23 cellular contexts compared by ENCODE assay signal in genomic region chr5:102099766-102100331, GRCh38.
"Had no signal": no experiment of that assay in that cellular context is flagged by ENCODE, and none has a peak within 500 bp of the region (broad histone marks: within the 10 kb centered on the region; RNA-seq: fewer than 3 reads in every experiment).

No MANE protein-coding gene starts in this region.

- H3K4me1 ChIP-seq: colonic mucosa, lower lobe of right lung, upper lobe of left lung had no signal

- H3K27ac Mint-ChIP-seq: activated B cell treated with CpG ODN at 0.5 μM for 24 hours; activated CD4-positive, alpha-beta T cell treated with anti-CD3 and anti-CD28 coated beads for 36 hours; activated naive CD4-positive, alpha-beta T cell treated with anti-CD3 and anti-CD28 coated beads for 36 hours; activated naive CD8-positive, alpha-beta T cell treated with anti-CD3 and anti-CD28 coated beads, Interleukin-2, amount 10 ng/mL, durations not matched to agents 7 days and 5 days; activated T-helper 2 cell treated with anti-CD3 and anti-CD28 coated beads, Interferon-gamma antibody, Interleukin-2, Interleukin-4, amounts not matched to agents 10 μg/mL and 5 μg/mL and 100 μg/mL, durations not matched to agents 14 hours and 24 hours and 36 hours; effector memory CD8-positive, alpha-beta T cell had no signal

- H3K9me3 Mint-ChIP-seq: activated naive CD8-positive, alpha-beta T cell treated with anti-CD3 and anti-CD28 coated beads, Interleukin-2, amount 10 ng/mL, durations not matched to agents 7 days and 5 days; activated T-helper 2 cell treated with anti-CD3 and anti-CD28 coated beads, Interferon-gamma antibody, Interleukin-2, Interleukin-4, amounts not matched to agents 10 μg/mL and 5 μg/mL and 100 μg/mL, durations not matched to agents 14 hours and 24 hours and 36 hours had no signal

- H3K4me1 Mint-ChIP-seq: activated B cell treated with CpG ODN at 0.5 μM for 24 hours; activated CD4-positive, alpha-beta T cell treated with anti-CD3 and anti-CD28 coated beads for 36 hours; activated naive CD8-positive, alpha-beta T cell treated with anti-CD3 and anti-CD28 coated beads, Interleukin-2, amount 10 ng/mL, durations not matched to agents 7 days and 5 days had no signal

- H3K9me3 ChIP-seq: colonic mucosa, lower lobe of right lung, thoracic aorta, upper lobe of left lung had no signal

- H3K27ac ChIP-seq: colonic mucosa, dorsolateral prefrontal cortex, lower lobe of right lung, thoracic aorta, upper lobe of left lung had no signal

- H3K27me3 Mint-ChIP-seq: activated B cell treated with CpG ODN at 0.5 μM for 24 hours; activated CD4-positive, alpha-beta T cell treated with anti-CD3 and anti-CD28 coated beads for 36 hours; effector memory CD8-positive, alpha-beta T cell had no signal

- H3K36me3 ChIP-seq: colonic mucosa, lower lobe of right lung, thoracic aorta, upper lobe of left lung had no signal

- H3K36me3 Mint-ChIP-seq: activated naive CD8-positive, alpha-beta T cell treated with anti-CD3 and anti-CD28 coated beads, Interleukin-2, amount 10 ng/mL, durations not matched to agents 7 days and 5 days had no signal

- H3K27me3 ChIP-seq: colonic mucosa, upper lobe of left lung had no signal

- H3K4me3 ChIP-seq: colonic mucosa, dorsolateral prefrontal cortex, lower lobe of right lung, mucosa of descending colon, thoracic aorta, upper lobe of left lung had no signal

- ATAC-seq: activated CD4-positive, alpha-beta T cell treated with anti-CD3 and anti-CD28 coated beads for 36 hours; activated T-cell treated with anti-CD3 and anti-CD28 coated beads, Interleukin-2, amount 50 U/mL, for 4 hours; effector memory CD8-positive, alpha-beta T cell; esophagus mucosa; lower lobe of right lung; mucosa of descending colon had no signal

- H3K4me3 Mint-ChIP-seq: activated B cell treated with CpG ODN at 0.5 μM for 24 hours; activated CD4-positive, alpha-beta T cell treated with anti-CD3 and anti-CD28 coated beads for 36 hours; activated naive CD4-positive, alpha-beta T cell treated with anti-CD3 and anti-CD28 coated beads for 36 hours; activated naive CD8-positive, alpha-beta T cell treated with anti-CD3 and anti-CD28 coated beads, Interleukin-2, amount 10 ng/mL, durations not matched to agents 7 days and 5 days; activated T-cell treated with anti-CD3 and anti-CD28 coated beads, Interleukin-2, amount 50 U/mL, for 4 hours; effector memory CD8-positive, alpha-beta T cell had no signal

- DNase-seq: activated B cell treated with CpG ODN at 0.5 μM for 24 hours; activated CD4-positive, alpha-beta T cell treated with anti-CD3 and anti-CD28 coated beads for 36 hours; activated CD4-positive, alpha-beta T cell treated with anti-CD3 and anti-CD28 coated beads, Interleukin-2, amount 50 U/mL, for 48 hours; activated CD8-positive, alpha-beta memory T cell treated with anti-CD3 and anti-CD28 coated beads, Interleukin-2, amount 50 U/mL, for 48 hours; activated naive CD4-positive, alpha-beta T cell treated with anti-CD3 and anti-CD28 coated beads for 36 hours; activated naive CD8-positive, alpha-beta T cell treated with anti-CD3 and anti-CD28 coated beads, Interleukin-2, amount 10 ng/mL, durations not matched to agents 7 days and 5 days; activated T-cell treated with anti-CD3 and anti-CD28 coated beads, Interleukin-2, amount 50 U/mL, for 4 hours; amniotic stem cell; colonic mucosa; dorsolateral prefrontal cortex; effector memory CD8-positive, alpha-beta T cell; hypothalamus; lower lobe of right lung; mesendoderm; mucosa of descending colon; retina; stimulated activated CD4-positive, alpha-beta T cell treated with anti-CD3 and anti-CD28 coated beads, Interleukin-4, amount 100 ng/mL, for 24 hours; stimulated activated naive CD4-positive, alpha-beta T cell treated with Interleukin-2 at 50 U/mL for 16 hours; T-helper 9 cell; upper lobe of left lung had no signal
